14 cellular contexts compared by ENCODE assay signal in the genomic region with DNA sequence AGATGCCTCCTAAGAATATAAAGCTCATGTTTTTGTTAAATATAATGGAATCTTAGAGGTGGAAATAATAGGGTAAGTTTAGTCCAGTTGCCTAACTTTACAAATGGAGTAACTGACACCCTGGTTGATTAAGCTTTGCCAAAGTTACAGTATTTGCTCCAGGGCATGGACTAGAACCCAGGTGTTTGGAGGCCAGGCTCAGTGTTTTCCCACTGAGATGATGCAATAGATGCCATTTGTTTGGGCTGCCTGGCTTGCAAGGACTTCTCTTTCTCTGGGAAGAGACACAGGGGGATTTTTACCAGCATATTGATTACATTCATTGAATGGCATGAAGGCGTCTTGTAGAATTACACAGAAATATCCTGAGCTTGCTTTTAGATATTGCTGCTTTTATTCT.
DNase-seq lines count a peak whose midpoint lies in the region; ATAC-seq and TF ChIP-seq lines count a peak whose summit lies in the region.
"Had no signal": no experiment of that assay in that cellular context is flagged by ENCODE, and none has a peak within 500 bp of the region (broad histone marks: within the 10 kb centered on the region; RNA-seq: fewer than 3 reads in every experiment).

No MANE protein-coding gene starts in this region.

- no peak overlapping the region for H2AK9ac ChIP-seq in IMR-90 (replicated peaks; ENCODE audit: low read depth, low read length, poor library complexity)

- no peaks in the 10 kb centered on the region for H3K36me3 ChIP-seq in IMR-90 (ENCODE audit: control insufficient read depth, insufficient read depth, low read length)
- H3K36me3 ChIP-seq: BLaER1 treated with 17β-estradiol and CSF1 and Interleukin-3, amounts not matched to agents 10 nM and 100 nM had no signal

- no peak overlapping the region for H2AFZ ChIP-seq in IMR-90 (replicated peaks; ENCODE audit: low read length, poor library complexity)

- no peaks in the 10 kb centered on the region for H3K9me1 ChIP-seq in IMR-90 (ENCODE audit: insufficient read depth, low read length)

- H4K5ac ChIP-seq in IMR-90 (ENCODE audit: low read depth, low read length) = no peak overlapping the region

- no peak overlapping the region for H3K4ac ChIP-seq in IMR-90 (ENCODE audit: low read depth, low read length)

- H3K36me3 Mint-ChIP-seq in glutamatergic neuron (ENCODE audit: unreplicated experiment) = peaks cover 4% of the 10 kb centered on the region
- H3K36me3 Mint-ChIP-seq: CD8-positive, alpha-beta T cell had no signal

- H2AK5ac ChIP-seq in IMR-90 (ENCODE audit: low read depth, low read length) = no peak overlapping the region

- H3K4me3 ChIP-seq in IMR-90 (ENCODE audit: insufficient read depth, low read depth, low read length) = no peak overlapping the region
- H3K4me3 ChIP-seq: BLaER1 treated with 17β-estradiol and CSF1 and Interleukin-3, amounts not matched to agents 10 nM and 100 nM; K562 had no signal

- H3K4me2 ChIP-seq in IMR-90 (ENCODE audit: low read depth, low read length) = no peak overlapping the region
- H3K4me2 ChIP-seq: BLaER1 treated with 17β-estradiol and CSF1 and Interleukin-3, amounts not matched to agents 10 nM and 100 nM had no signal

- H3K9me3 Mint-ChIP-seq in glutamatergic neuron (ENCODE audit: unreplicated experiment) = no peaks in the 10 kb centered on the region
- H3K9me3 Mint-ChIP-seq: CD8-positive, alpha-beta T cell had no signal

- TF ChIP-seq CTCF in IMR-90 (conservative IDR thresholded peaks at IDR 0.05; ENCODE audit: low read depth, low read length) (no peak), glutamatergic neuron (IDR thresholded peaks at IDR 0.05; ENCODE audit: partially characterized antibody, unreplicated experiment) (no peak), GM10248 (IDR thresholded peaks at IDR 0.05; ENCODE audit: control extremely low read depth, extremely low read depth, low read depth, missing control alignments) (no peak)

- no peak overlapping the region for H4K91ac ChIP-seq in IMR-90 (ENCODE audit: insufficient read depth, low read depth, low read length)

- no peak overlapping the region for H3K27ac ChIP-seq in IMR-90 (ENCODE audit: insufficient read depth, low read length)
- H3K27ac ChIP-seq: BLaER1 treated with 17β-estradiol and CSF1 and Interleukin-3, amounts not matched to agents 10 nM and 100 nM had no signal

- dilution Hi-C loops in IMR-90 (cut with HindIII; ENCODE audit: low sequenced_read_pairs, unreplicated experiment) = no loop called here

- H2BK5ac ChIP-seq in IMR-90 (ENCODE audit: low read depth, low read length, poor library complexity, severe bottlenecking) = no peak overlapping the region

- TF ChIP-seq POLR2A in IMR-90 (IDR thresholded peaks at IDR 0.05; ENCODE audit: low read depth, low read length) = no peak

- POLR2A ChIA-PET in IMR-90 (lab: Charles Lee; ENCODE audit: unreplicated experiment) = no interaction called here
- POLR2A ChIA-PET in GM10248 (lab: Yijun Ruan, JAX) = no interaction called here

- H2BK120ac ChIP-seq in IMR-90 (ENCODE audit: low read depth, low read length) = no peak overlapping the region

- peak; percentile 7 for DNase-seq in ELF-1 (ENCODE audit: low read depth, low spot score)
- DNase-seq in IMR-90 = no peak
- DNase-seq in glutamatergic neuron = no peak
- DNase-seq in renal cortical epithelial cell (ENCODE audit: low read depth) = peak; percentile 36
- no peak for DNase-seq in stimulated activated CD4-positive, alpha-beta T cell treated with anti-CD3 and anti-CD28 coated beads, Interleukin-12 subunit alpha, Interleukin-12 subunit beta, amount 100 ng/mL, for 4 hours
- no peak for DNase-seq in GM10248 (ENCODE audit: extremely low spot score)
- DNase-seq: Calu3; CD8-positive, alpha-beta T cell; DMS79 treated with DMSO at 0.1 percent for 48 hours; GOT3; H9 had no signal

- no peaks in the 10 kb centered on the region for H4K20me1 ChIP-seq in IMR-90 (ENCODE audit: insufficient read depth, low read length)
- H4K20me1 ChIP-seq: BLaER1 treated with 17β-estradiol and CSF1 and Interleukin-3, amounts not matched to agents 10 nM and 100 nM had no signal

- no peak overlapping the region for H3K23ac ChIP-seq in IMR-90 (ENCODE audit: low read depth, low read length)

- no peak overlapping the region for H3K14ac ChIP-seq in IMR-90 (replicated peaks; ENCODE audit: low read depth, low read length)

- TF ChIP-seq RAD21 in IMR-90 (IDR thresholded peaks at IDR 0.05; ENCODE audit: low read length) = no peak

- H3K4me1 Mint-ChIP-seq in glutamatergic neuron (ENCODE audit: low read depth, unreplicated experiment) = no peaks in the 10 kb centered on the region
- H3K4me1 Mint-ChIP-seq: B cell, H9 had no signal

- no peaks in the 10 kb centered on the region for H3K79me1 ChIP-seq in IMR-90 (ENCODE audit: low read depth in 1 of 2, low read length in 2 of 2)

- intact Hi-C loops in IMR-90 (cut with micrococcal nuclease) = no loop called here

- no peak overlapping the region for H2BK15ac ChIP-seq in IMR-90 (ENCODE audit: low read depth, low read length)

- peak overlapping the region; percentile 56 for H3K27ac Mint-ChIP-seq in glutamatergic neuron (ENCODE audit: unreplicated experiment)
- H3K27ac Mint-ChIP-seq: B cell; CD8-positive, alpha-beta T cell; H9 had no signal

- no peak overlapping the region for H3K4me3 Mint-ChIP-seq in glutamatergic neuron (ENCODE audit: unreplicated experiment)
- H3K4me3 Mint-ChIP-seq: B cell; CD8-positive, alpha-beta T cell; H9 had no signal

- H3K9ac ChIP-seq in IMR-90 (ENCODE audit: low read depth, low read length) = no peak overlapping the region
- H3K9ac ChIP-seq: BLaER1 treated with 17β-estradiol and CSF1 and Interleukin-3, amounts not matched to agents 10 nM and 100 nM had no signal

- CTCF ChIA-PET in IMR-90 (lab: Yijun Ruan, JAX) = no interaction called here
- CTCF ChIA-PET in GM10248 (lab: Yijun Ruan, JAX) = no interaction called here

- H3K56ac ChIP-seq in IMR-90 (ENCODE audit: extremely low read depth, insufficient read depth, low read length) = no peak overlapping the region

- no peak overlapping the region for H3K18ac ChIP-seq in IMR-90 (ENCODE audit: low read depth, low read length)

- in situ Hi-C loops in IMR-90 (cut with MboI; ENCODE audit: low sequenced_read_pairs) = no loop called here

- H2BK20ac ChIP-seq in IMR-90 (ENCODE audit: low read depth, low read length) = no peak overlapping the region

- H3K9me3 ChIP-seq in IMR-90 (ENCODE audit: control insufficient read depth, insufficient read depth, low read length) = peaks cover 6% of the 10 kb centered on the region; the same call in 1 of the 2 replicates
- H3K9me3 ChIP-seq: BLaER1 treated with 17β-estradiol and CSF1 and Interleukin-3, amounts not matched to agents 10 nM and 100 nM had no signal

- no TSS peak for BruUV-seq in IMR-90 (replicated peaks; lab: Mats Ljungman, UMichigan)

- no peak overlapping the region for H4K8ac ChIP-seq in IMR-90 (ENCODE audit: low read depth in 2 of 2, low read length in 2 of 2)

- no CpG with 5 or more reads among the region's 1 CpG for WGBS in IMR-90 (ENCODE audit: extremely low coverage in 2 of 2, insufficient read length in 1 of 2), 2 experiments

- no peak for ATAC-seq in IMR-90 (ENCODE audit: low read depth)
- ATAC-seq: CD8-positive, alpha-beta T cell; K562 had no signal

- H3K27me3 ChIP-seq in IMR-90 (ENCODE audit: control insufficient read depth, insufficient read depth, low read length) = no peaks in the 10 kb centered on the region
- H3K27me3 ChIP-seq: BLaER1 treated with 17β-estradiol and CSF1 and Interleukin-3, amounts not matched to agents 10 nM and 100 nM had no signal

- H3K4me1 ChIP-seq in IMR-90 (ENCODE audit: control insufficient read depth, insufficient read depth, low read length) = no peaks in the 10 kb centered on the region
- H3K4me1 ChIP-seq: BLaER1 treated with 17β-estradiol and CSF1 and Interleukin-3, amounts not matched to agents 10 nM and 100 nM had no signal

- H3K27me3 Mint-ChIP-seq in glutamatergic neuron (ENCODE audit: unreplicated experiment) = peaks cover 2% of the 10 kb centered on the region
- H3K27me3 Mint-ChIP-seq: B cell had no signal

TF ChIP-seq in IMR-90, 13 proteins besides CTCF, POLR2A, EP300 and RAD21:
- TF ChIP-seq NFE2L2 (IDR thresholded peaks at IDR 0.05; ENCODE audit: low read depth, low read length) (no peak), CEBPB (IDR thresholded peaks at IDR 0.05; ENCODE audit: low read depth, low read length) (peak; percentile 66)

Comparison
In these comparisons a context has a peak if more than half of its experiments do, and no peak if none do; other contexts are left out.
1. DNase-seq: peak in ELF-1 (single experiment) and renal cortical epithelial cell (single experiment); none in IMR-90 (single experiment), glutamatergic neuron (single experiment), stimulated activated CD4-positive, alpha-beta T cell treated with anti-CD3 and anti-CD28 coated beads, Interleukin-12 subunit alpha, Interleukin-12 subunit beta, amount 100 ng/mL, for 4 hours (single experiment) and GM10248 (single experiment).